In genomic region chr13:113584870-113585671, GRCh38 we compare ENCODE assay signal across 8 cellular contexts. TPM values are rescaled to one million over a fixed set of nuclear protein-coding genes. Genes with fewer than 3 reads are reported as not detected.
DNase-seq lines count a peak whose midpoint lies in the region; ATAC-seq, FAIRE-seq and TF ChIP-seq lines count a peak whose summit lies in the region.

No MANE protein-coding gene starts in this region.

- peak; percentile 18; the same call in 1 of the 2 replicates for TF ChIP-seq RAD21 in HepG2 (CRISPR knock-in tag; IDR thresholded peaks at IDR 0.05)

- dilution Hi-C loops in mammary epithelial cell (cut with HindIII; ENCODE audit: low sequenced_read_pairs) = no loop called here

- POLR2A ChIA-PET in HepG2 (lab: Yijun Ruan, JAX) = interaction anchor here (1.2 kb wide), 1 partner anchor 12 kb away, joined by 3 read pairs; no protein-coding TSS in a partner anchor

- peak overlapping the region; percentile 84 for H3K4me2 ChIP-seq in mammary epithelial cell (ENCODE audit: insufficient read depth, low read depth, low read length)
- H3K4me2 ChIP-seq in HepG2 (ENCODE audit: low read depth, low read length) = peak overlapping the region; percentile 78

- peak overlapping the region; percentile 81 to 82 for H3K4me3 Mint-ChIP-seq in stimulated activated naive B cell treated with anti-CD40 and anti-IgM and Interleukin-4, amounts not matched to agents 10 μg/mL and 1 μg/mL and 100 μg/mL, for 72 hours

- H3K36me3 ChIP-seq in NT2/D1 (ENCODE audit: insufficient read depth, insufficient read length, low read length) = peaks cover 42% of the 10 kb centered on the region
- H3K36me3 ChIP-seq in mammary epithelial cell (ENCODE audit: insufficient read depth, low read length) = peaks cover 10% of the 10 kb centered on the region
- peaks cover 0 to 12% of the 10 kb centered on the region in 2 experiments; a peak in 3 of 5 replicates for H3K36me3 ChIP-seq in HepG2 (replicated peaks in 1 of 2; ENCODE audit: control insufficient read depth in 1 of 2, insufficient read depth in 2 of 2, low read length in 2 of 2)

- ATAC-seq in HG02623 (IDR thresholded peaks at IDR 0.05; ENCODE audit: unreplicated experiment) (peak; percentile 34), HepG2 (peak; percentile 3; the same call in 2 of the 3 replicates)
- ATAC-seq in stimulated activated naive B cell treated with anti-CD40 and anti-IgM and Interleukin-4, amounts not matched to agents 10 μg/mL and 1 μg/mL and 100 μg/mL, for 72 hours (replicated peaks) = peak; percentile 49 to 53

- peaks cover 19 to 34% of the 10 kb centered on the region in 2 donors for H3K4me1 Mint-ChIP-seq in stimulated activated naive B cell treated with anti-CD40 and anti-IgM and Interleukin-4, amounts not matched to agents 10 μg/mL and 1 μg/mL and 100 μg/mL, for 72 hours

- TF ChIP-seq CTCF in mammary epithelial cell (conservative IDR thresholded peaks at IDR 0.05 in 1 of 2, IDR thresholded peaks at IDR 0.05 in 1 of 2; ENCODE audit: extremely low read depth in 1 of 2, insufficient read depth in 1 of 2, low read depth in 1 of 2, low read length in 2 of 2) (no peak), HepG2 (CRISPR knock-in tag; IDR thresholded peaks at IDR 0.05) (no peak)

- DNase-seq in NCI-H1417 (lab: John Stamatoyannopoulos, UW) = peak in 2 of 3 experiments; percentile 58 to 63
- no peak for DNase-seq in NCI-H1417 treated with DMSO at 0.1 percent for 48 hours (lab: John Stamatoyannopoulos, UW)
- DNase-seq in NT2/D1 (ENCODE audit: low read depth, low spot score) = no peak
- peak; percentile 21 for DNase-seq in mammary epithelial cell
- DNase-seq in HepG2 (ENCODE audit: low spot score) = no peak
- peak; percentile 21 for DNase-seq in stimulated activated naive B cell treated with anti-CD40 and anti-IgM and Interleukin-4, amounts not matched to agents 10 μg/mL and 1 μg/mL and 100 μg/mL, for 72 hours
- no peak for DNase-seq in DMS79 treated with DMSO at 0.1 percent for 48 hours (lab: John Stamatoyannopoulos, UW)

- H3K27ac ChIP-seq in mammary epithelial cell (ENCODE audit: insufficient read depth, low read depth, low read length) (peak overlapping the region; percentile 10), HepG2 (ENCODE audit: extremely low read length, insufficient read depth, low read length) (peak overlapping the region; percentile 31)

- CTCF ChIA-PET in mammary epithelial cell (lab: Charles Lee; ENCODE audit: low non-redundant PET) (no interaction called here), HepG2 (lab: Yijun Ruan, JAX; ENCODE audit: low intra/inter-chr PET ratio, low total read pairs) (no interaction called here)

- no peak for TF ChIP-seq POLR2A in HepG2 (IDR thresholded peaks at IDR 0.05; ENCODE audit: insufficient read depth in 1 of 2, low read depth in 2 of 2, low read length in 2 of 2)

- H3K4me3 ChIP-seq in NT2/D1 (ENCODE audit: insufficient read length, low read depth) = peak overlapping the region; percentile 70
- H3K4me3 ChIP-seq in mammary epithelial cell (replicated peaks in 1 of 3; ENCODE audit: insufficient read depth in 1 of 3, low read depth in 2 of 3, low read length in 3 of 3) = peak overlapping the region; percentile 53 to 68 (median 59)
- peak overlapping the region; percentile 67 to 78 (median 75) for H3K4me3 ChIP-seq in HepG2 (replicated peaks in 1 of 3; ENCODE audit: insufficient read depth in 1 of 3, low read depth in 2 of 3, low read length in 3 of 3)

- H3K27me3 ChIP-seq in NT2/D1 (ENCODE audit: insufficient read depth, insufficient read length) (no peaks in the 10 kb centered on the region), mammary epithelial cell (ENCODE audit: insufficient read depth, low read length) (no peaks in the 10 kb centered on the region), HepG2 (ENCODE audit: control insufficient read depth in 1 of 2, insufficient read depth in 2 of 2, low read length in 2 of 2) (no peaks in the 10 kb centered on the region)

- H2AFZ ChIP-seq in mammary epithelial cell (ENCODE audit: low read depth, low read length) (peak overlapping the region; percentile 86), HepG2 (ENCODE audit: low read length) (no peak overlapping the region)

- H3K9me3 Mint-ChIP-seq in stimulated activated naive B cell treated with anti-CD40 and anti-IgM and Interleukin-4, amounts not matched to agents 10 μg/mL and 1 μg/mL and 100 μg/mL, for 72 hours = no peaks in the 10 kb centered on the region

- peak overlapping the region; percentile 84 for H3K27ac Mint-ChIP-seq in stimulated activated naive B cell treated with anti-CD40 and anti-IgM and Interleukin-4, amounts not matched to agents 10 μg/mL and 1 μg/mL and 100 μg/mL, for 72 hours

- BruUV-seq in mammary epithelial cell (replicated peaks; lab: Mats Ljungman, UMichigan) (no TSS peak), HepG2 (replicated peaks; lab: Mats Ljungman, UMichigan) (no TSS peak)

- H3K4me1 ChIP-seq in NT2/D1 (ENCODE audit: insufficient read depth, insufficient read length) (peaks cover 10% of the 10 kb centered on the region), mammary epithelial cell (ENCODE audit: insufficient read depth, low read length) (peaks cover 15% of the 10 kb centered on the region), HepG2 (ENCODE audit: insufficient read depth, low read length) (peaks cover 47% of the 10 kb centered on the region)

- FAIRE-seq in HepG2 (lab: Jason Lieb, UNC) = no peak

- in situ Hi-C loops in mammary epithelial cell (cut with MboI; ENCODE audit: low sequenced_read_pairs in 2 of 2) (no loop called here), HepG2 (cut with HindIII; ENCODE audit: extremely low pct_ligation_motif_present, low pct_unique_long_range_greater_than_20kb) (no loop called here)

- H3K9me3 ChIP-seq in NT2/D1 (ENCODE audit: insufficient read depth, low read length) (no peaks in the 10 kb centered on the region), mammary epithelial cell (replicated peaks; ENCODE audit: insufficient read depth, low read length) (no peaks in the 10 kb centered on the region), HepG2 (ENCODE audit: low read length) (no peaks in the 10 kb centered on the region)

- intact Hi-C loops in mammary epithelial cell (cut with micrococcal nuclease) = no loop called here
- intact Hi-C loops in HepG2 (cut with micrococcal nuclease; ENCODE audit: unreplicated experiment) = no loop called here

- no peak for TF ChIP-seq EP300 in HepG2 (IDR thresholded peaks at IDR 0.05; ENCODE audit: low read depth in 2 of 2, low read length in 2 of 2)
- TF ChIP-seq EP300 in HepG2 (CRISPR knock-in tag; IDR thresholded peaks at IDR 0.05; ENCODE audit: borderline replicate concordance) = no peak

- H3K36me3 Mint-ChIP-seq in stimulated activated naive B cell treated with anti-CD40 and anti-IgM and Interleukin-4, amounts not matched to agents 10 μg/mL and 1 μg/mL and 100 μg/mL, for 72 hours = peaks cover 22 to 24% of the 10 kb centered on the region in 2 donors

- H4K20me1 ChIP-seq in mammary epithelial cell (ENCODE audit: insufficient read depth, low read length) (no peaks in the 10 kb centered on the region), HepG2 (ENCODE audit: insufficient read depth, low read length) (peaks cover 5% of the 10 kb centered on the region)

- WGBS in mammary epithelial cell (ENCODE audit: low coverage, missing lambda C conversion rate) = 0% methylated on average over 2 of the region's 105 CpGs
- 10% methylated on average over 2 of the region's 105 CpGs for WGBS in HepG2 (ENCODE audit: low lambda C conversion rate)

- H3K79me2 ChIP-seq in mammary epithelial cell (ENCODE audit: insufficient read depth, low read length) (peaks cover 50% of the 10 kb centered on the region), HepG2 (ENCODE audit: insufficient read depth, low read length) (peaks cover 45% of the 10 kb centered on the region)

- H3K9ac ChIP-seq in NT2/D1 (ENCODE audit: insufficient read length, low read depth) (peak overlapping the region; percentile 67), mammary epithelial cell (ENCODE audit: insufficient read depth, low read length) (peak overlapping the region; percentile 53), HepG2 (ENCODE audit: insufficient read depth, low read depth, low read length) (peak overlapping the region; percentile 73)

- H3K27me3 Mint-ChIP-seq in stimulated activated naive B cell treated with anti-CD40 and anti-IgM and Interleukin-4, amounts not matched to agents 10 μg/mL and 1 μg/mL and 100 μg/mL, for 72 hours = no peaks in the 10 kb centered on the region

TF ChIP-seq in HepG2, 621 proteins besides CTCF, POLR2A, EP300 and RAD21 (continues in another document):
- TF ChIP-seq POLR2G (IDR thresholded peaks at IDR 0.05; ENCODE audit: low read depth, low read length) (0 out of 2 replicates have a peak, but pooled peaks have one; percentile 16), SSRP1 (CRISPR knock-in tag; IDR thresholded peaks at IDR 0.05) (no peak)

RNA-seq across cellular contexts. Expression of gene TFDP1, which starts 0.5 kb away (rescaled TPM):
- total RNA-seq in mammary epithelial cell (100 to 1,000 TPM in 1 of 2 donors, 10 to 100 TPM in 1; 57.8 to 115 TPM), HepG2 (2016; rRNA removed; fragmentation: Illumina TruSeq; extraction: Trizol) (78.3 and 84.2 TPM in 2 replicates)
- polyA plus RNA-seq in mammary epithelial cell (136 TPM), HepG2 (2011; rRNA removed) (31.6 and 38.0 TPM in 2 replicates)
- 112 TPM for polyA minus RNA-seq in mammary epithelial cell
- 194 and 195 TPM in 2 replicates for total RNA-seq in HepG2 (2016; cell fraction: cytosol; rRNA removed; fragmentation: Illumina TruSeq; extraction: Trizol; ENCODE audit: low read depth)
- 67.1 and 88.3 TPM in 2 replicates for total RNA-seq in HepG2 (2016; cell fraction: insoluble cytoplasmic fraction; rRNA removed; fragmentation: Illumina TruSeq; extraction: Trizol)
- 221 and 222 TPM in 2 replicates for total RNA-seq in HepG2 (2016; cell fraction: membrane; rRNA removed; fragmentation: Illumina TruSeq; extraction: Trizol)
- 49.7 and 57.5 TPM in 2 replicates for total RNA-seq in HepG2 (2016; cell fraction: nucleus; rRNA removed; fragmentation: Illumina TruSeq; extraction: Trizol)
- 25.7 and 26.3 TPM in 2 replicates for polyA plus RNA-seq in HepG2 (2011; cell fraction: cytosol; rRNA removed)
- 37.1 and 39.8 TPM in 2 replicates for polyA plus RNA-seq in HepG2 (2011; cell fraction: nucleus; rRNA removed)
- polyA plus RNA-seq in HepG2 (2012) = 25.2 and 38.0 TPM in 2 replicates
- polyA plus RNA-seq in HepG2 (2016; cell fraction: cytosol; fragmentation: Illumina TruSeq; extraction: Trizol; ENCODE audit: low read depth) = 283 and 288 TPM in 2 replicates
- polyA plus RNA-seq in HepG2 (2016; cell fraction: insoluble cytoplasmic fraction; fragmentation: Illumina TruSeq; extraction: Trizol; ENCODE audit: low read depth) = 98.5 and 123 TPM in 2 replicates
- 260 and 268 TPM in 2 replicates for polyA plus RNA-seq in HepG2 (2016; cell fraction: membrane; fragmentation: Illumina TruSeq; extraction: Trizol; ENCODE audit: low read depth)
- 93.4 and 97.4 TPM in 2 replicates for polyA plus RNA-seq in HepG2 (2016; cell fraction: nucleus; fragmentation: Illumina TruSeq; extraction: Trizol; ENCODE audit: insufficient read depth, low read depth)
- 27.0 and 92.2 TPM in 2 replicates for polyA minus RNA-seq in HepG2 (2011; rRNA and poly(A)+ RNA removed; ENCODE audit: low replicate concordance)
- 13.8 and 22.4 TPM in 2 replicates for polyA minus RNA-seq in HepG2 (2011; cell fraction: cytosol; rRNA and poly(A)+ RNA removed)
- 24.0 and 26.7 TPM in 2 replicates for polyA minus RNA-seq in HepG2 (2011; cell fraction: nucleus; rRNA and poly(A)+ RNA removed)

Comparison
In these comparisons a context has a peak if more than half of its experiments do, and no peak if none do; other contexts are left out.
1. DNase-seq: peak in NCI-H1417 (2 of 3), mammary epithelial cell (single experiment) and stimulated activated naive B cell treated with anti-CD40 and anti-IgM and Interleukin-4, amounts not matched to agents 10 μg/mL and 1 μg/mL and 100 μg/mL, for 72 hours (single experiment); none in NCI-H1417 treated with DMSO at 0.1 percent for 48 hours (single experiment), NT2/D1 (single experiment), HepG2 (single experiment) and DMS79 treated with DMSO at 0.1 percent for 48 hours (single experiment).
2. Peak in every context shown above with its lines, with median percentiles within 50 percentile points of each other: ATAC-seq, H3K4me3 ChIP-seq and H3K9ac ChIP-seq.